9 cellular contexts compared by ENCODE assay signal in genomic region chr3:185658504-185658912, GRCh38.
A peak's percentile ranks its signal among the peaks of the same experiment; 100 is the strongest.
DNase-seq lines count a peak whose midpoint lies in the region; ATAC-seq and TF ChIP-seq lines count a peak whose summit lies in the region.
"Had no signal": no experiment of that assay in that cellular context is flagged by ENCODE, and none has a peak within 500 bp of the region (broad histone marks: within the 10 kb centered on the region; RNA-seq: fewer than 3 reads in every experiment).

No MANE protein-coding gene starts in this region.

- DNase-seq in HFF-Myc (ENCODE audit: extremely low read depth, low read depth) (peak; percentile 67), astrocyte of the cerebellum (ENCODE audit: low read depth) (peak; percentile 87), hepatic stellate cell (ENCODE audit: low spot score) (peak; percentile 94), NCI-H2196 treated with DMSO at 0.1 percent for 48 hours (lab: John Stamatoyannopoulos, UW; ENCODE audit: unreplicated experiment) (no peak), ureter (ENCODE audit: low spot score) (no peak)
- DNase-seq: NCI-H2029 treated with DMSO at 0.1 percent for 48 hours had no signal

- in situ Hi-C loops in astrocyte of the cerebellum (cut with HindIII; ENCODE audit: low sequenced_read_pairs): no loop called here

- no peaks in the 10 kb centered on the region for H3K27me3 ChIP-seq in subcutaneous abdominal adipose tissue (ENCODE audit: control insufficient read depth in 5 of 5, insufficient read depth in 4 of 5, low read length in 5 of 5)

- H3K4me1 ChIP-seq in subcutaneous abdominal adipose tissue (ENCODE audit: control insufficient read depth in 5 of 5, insufficient read depth in 5 of 5, low read length in 5 of 5): peaks cover 15 to 53% (median 44%) of the 10 kb centered on the region in 5 donors

- H3K4me3 ChIP-seq in HFF-Myc (replicated peaks; ENCODE audit: low read depth, low read length): no peak overlapping the region
- H3K4me3 ChIP-seq in astrocyte of the cerebellum (ENCODE audit: low read depth, low read length): no peak overlapping the region
- no peak overlapping the region for H3K4me3 ChIP-seq in subcutaneous abdominal adipose tissue (ENCODE audit: low read depth in 1 of 5, low read length in 5 of 5)

- TF ChIP-seq CTCF in HFF-Myc (IDR thresholded peaks at IDR 0.05; ENCODE audit: low read depth, low read length, missing control alignments) (no peak), astrocyte of the cerebellum (IDR thresholded peaks at IDR 0.05; ENCODE audit: low read depth, low read length, missing control alignments) (no peak)

- peaks cover 0 to 2% (median 0%) of the 10 kb centered on the region in 5 donors for H3K36me3 ChIP-seq in subcutaneous abdominal adipose tissue (ENCODE audit: control insufficient read depth in 5 of 5, insufficient read depth in 5 of 5, low read length in 5 of 5)

- no peaks in the 10 kb centered on the region for H3K9me3 ChIP-seq in subcutaneous abdominal adipose tissue (ENCODE audit: control insufficient read depth in 5 of 5, low read length in 5 of 5)

- ATAC-seq in GM19328 (IDR thresholded peaks at IDR 0.05; ENCODE audit: unreplicated experiment): no peak
- ATAC-seq in HG02642 (IDR thresholded peaks at IDR 0.05; ENCODE audit: poor library complexity, unreplicated experiment): no peak

- H3K27ac ChIP-seq in subcutaneous abdominal adipose tissue (ENCODE audit: low read depth, low read length): peak overlapping the region; percentile 86

- peak overlapping the region in 1 of 5 donors; percentile 10 for H3K9ac ChIP-seq in subcutaneous abdominal adipose tissue (ENCODE audit: low read length in 5 of 5)

Comparison
In these comparisons a context has a peak if more than half of its experiments do, and no peak if none do; other contexts are left out.
1. DNase-seq: peak in HFF-Myc (single experiment), astrocyte of the cerebellum (single experiment) and hepatic stellate cell (single experiment); none in NCI-H2196 treated with DMSO at 0.1 percent for 48 hours (single experiment) and ureter (single experiment).